ENCODE assay signal across 23 cellular contexts in genomic region chr1:231856894-231857293, GRCh38.
DNase-seq lines count a peak whose midpoint lies in the region; ATAC-seq, FAIRE-seq and TF ChIP-seq lines count a peak whose summit lies in the region.
"Had no signal": no experiment of that assay in that cellular context is flagged by ENCODE, and none has a peak within 500 bp of the region (broad histone marks: within the 10 kb centered on the region; RNA-seq: fewer than 3 reads in every experiment).

No MANE protein-coding gene starts in this region.

- no peak for FAIRE-seq in H1 (lab: Jason Lieb, UNC)
- FAIRE-seq: G401.6, GM12891, GM19239 had no signal

- H3K4me2 ChIP-seq in GM23338 = no peak overlapping the region
- no peak overlapping the region for H3K4me2 ChIP-seq in H1 (ENCODE audit: insufficient read depth in 1 of 2, low read depth in 2 of 2, low read length in 2 of 2)
- H3K4me2 ChIP-seq: BLaER1 treated with 17β-estradiol and CSF1 and Interleukin-3, amounts not matched to agents 10 nM and 100 nM had no signal

- no peaks in the 10 kb centered on the region for H3K4me1 ChIP-seq in GM23338 (ENCODE audit: insufficient read depth)
- H3K4me1 ChIP-seq in H1 (replicated peaks in 1 of 4; ENCODE audit: control insufficient read depth in 3 of 4, insufficient read depth in 4 of 4, low read length in 3 of 4) = peaks cover 0 to 18% (median 5%) of the 10 kb centered on the region in 4 experiments; a peak in 4 of 7 replicates
- peaks cover 17% of the 10 kb centered on the region for H3K4me1 ChIP-seq in ovary (ENCODE audit: insufficient read depth)

- no peak overlapping the region for H2BK12ac ChIP-seq in H1 (ENCODE audit: low read depth, low read length)

- H3K18ac ChIP-seq in H1 (ENCODE audit: extremely low read depth, low read length) = 0 out of 2 replicates have a peak overlapping the region, but pooled peaks have one; percentile 43

- H2AFZ ChIP-seq in GM23338 (no peak overlapping the region), H1 (ENCODE audit: low read length) (no peak overlapping the region)
- H2AFZ ChIP-seq: GM23248 had no signal

- DNase-seq in GM23338 (ENCODE audit: low spot score) (no peak), T-helper 17 cell (no peak), H1 (ENCODE audit: low read depth in 1 of 2, low spot score in 2 of 2) (no peak), ovary (peak; percentile 48 to 76 (median 64)), SK-N-DZ (ENCODE audit: low spot score) (no peak), NCI-H1694 treated with DMSO at 0.1 percent for 48 hours (lab: John Stamatoyannopoulos, UW) (no peak)
- no peak for DNase-seq in activated CD4-positive, alpha-beta T cell treated with anti-CD3 and anti-CD28 coated beads, Interleukin-2, amount 10 ng/mL, durations not matched to agents 24 days and 14 days
- DNase-seq: CD4-positive, CD25-positive, alpha-beta regulatory T cell; CD8-positive, alpha-beta memory T cell; COR-L47; DMS 273 treated with DMSO at 0.1 percent for 48 hours; DMS53; DND-41; EL; GM23248; IMR-90; KBM-7 had no signal

- no peak overlapping the region for H3K9ac ChIP-seq in H1 (replicated peaks in 1 of 4; ENCODE audit: extremely low read depth in 1 of 4, low read depth in 3 of 4, low read length in 3 of 4)
- H3K9ac ChIP-seq: BLaER1 treated with 17β-estradiol and CSF1 and Interleukin-3, amounts not matched to agents 10 nM and 100 nM; GM23248 had no signal

- H4K20me1 ChIP-seq in GM23338 (replicated peaks; ENCODE audit: insufficient read depth) (no peaks in the 10 kb centered on the region), H1 (replicated peaks in 1 of 2; ENCODE audit: control insufficient read depth in 1 of 2, insufficient read depth in 2 of 2, low read length in 2 of 2) (no peaks in the 10 kb centered on the region)

- H3K27ac Mint-ChIP-seq in GM23338 (no peak overlapping the region; the same call in 1 of the 2 replicates), T-helper 17 cell (peak overlapping the region; percentile 59)
- no peak overlapping the region for H3K27ac Mint-ChIP-seq in activated CD4-positive, alpha-beta T cell treated with anti-CD3 and anti-CD28 coated beads, Interleukin-2, amount 10 ng/mL, durations not matched to agents 24 days and 14 days
- H3K27ac Mint-ChIP-seq: B cell had no signal

- no peak overlapping the region for H4K91ac ChIP-seq in H1 (replicated peaks; ENCODE audit: insufficient read length, low read length)

- no peaks in the 10 kb centered on the region for H3K9me3 Mint-ChIP-seq in GM23338
- no peaks in the 10 kb centered on the region for H3K9me3 Mint-ChIP-seq in activated CD4-positive, alpha-beta T cell treated with anti-CD3 and anti-CD28 coated beads, Interleukin-2, amount 10 ng/mL, durations not matched to agents 24 days and 14 days
- H3K9me3 Mint-ChIP-seq: CD4-positive, CD25-positive, alpha-beta regulatory T cell; CD8-positive, alpha-beta memory T cell had no signal

- no peak overlapping the region for H2AK5ac ChIP-seq in H1 (ENCODE audit: low read depth, low read length)

- H2BK20ac ChIP-seq in H1 (ENCODE audit: low read length) = no peak overlapping the region

- no peak overlapping the region for H3K27ac ChIP-seq in GM23338 (ENCODE audit: low read depth)
- no peak overlapping the region for H3K27ac ChIP-seq in H1 (ENCODE audit: low read depth, low read length)
- H3K27ac ChIP-seq in ovary = peak overlapping the region in 1 of 2 donors; percentile 26
- H3K27ac ChIP-seq: BLaER1 treated with 17β-estradiol and CSF1 and Interleukin-3, amounts not matched to agents 10 nM and 100 nM; GM23248 had no signal

- TF ChIP-seq RAD21 in H1 (IDR thresholded peaks at IDR 0.05 in 1 of 2, conservative IDR thresholded peaks at IDR 0.05 in 1 of 2; ENCODE audit: low read depth in 2 of 2, low read length in 2 of 2) = no peak

- TF ChIP-seq CTCF in GM23338 (conservative IDR thresholded peaks at IDR 0.05; ENCODE audit: low read depth in 2 of 2) (no peak), H1 (IDR thresholded peaks at IDR 0.05; ENCODE audit: control extremely low read depth in 1 of 3, insufficient read depth in 1 of 3, low read depth in 1 of 3, low read length in 3 of 3) (no peak), ovary (IDR thresholded peaks at IDR 0.05) (no peak)

- H3K4me1 Mint-ChIP-seq in GM23338 (peaks cover 22% of the 10 kb centered on the region), T-helper 17 cell (peaks cover 20% of the 10 kb centered on the region)
- H3K4me1 Mint-ChIP-seq in activated CD4-positive, alpha-beta T cell treated with anti-CD3 and anti-CD28 coated beads, Interleukin-2, amount 10 ng/mL, durations not matched to agents 24 days and 14 days = no peaks in the 10 kb centered on the region

- H3K23ac ChIP-seq in H1 (ENCODE audit: insufficient read length) = no peak overlapping the region

- no peaks in the 10 kb centered on the region for H3K23me2 ChIP-seq in H1 (ENCODE audit: low read depth, low read length)

- H3F3A ChIP-seq in GM23338 (replicated peaks; ENCODE audit: low read depth) = no peaks in the 10 kb centered on the region

- POLR2A ChIA-PET in H1 (lab: Charles Lee; ENCODE audit: partially characterized antibody) = no interaction called here

- 96% methylated on average over 4 of the region's 4 CpGs; no CpG with 5 or more reads in 1 of the 2 experiments for WGBS in H1 (ENCODE audit: extremely low coverage in 1 of 2, insufficient coverage in 1 of 2, insufficient read length in 1 of 2, insufficient replicate concordance in 2 of 2, low coverage in 1 of 2, low lambda C conversion rate in 2 of 2, missing lambda C conversion rate in 1 of 2), 2 experiments
- 29 to 62% (median 30%) methylated on average over 4 of the region's 4 CpGs for whole genome bisulfite sequencing in ovary, 3 donors

- no peak overlapping the region for H4K8ac ChIP-seq in H1 (ENCODE audit: extremely low read depth, insufficient read depth, low read length)

- no peak overlapping the region for H4K5ac ChIP-seq in H1 (ENCODE audit: insufficient read length, low read depth, low read length)

- H3K36me3 ChIP-seq in GM23338 (ENCODE audit: insufficient read depth) (no peaks in the 10 kb centered on the region), H1 (ENCODE audit: control insufficient read depth in 2 of 4, insufficient read depth in 4 of 4, low read length in 3 of 4) (no peaks in the 10 kb centered on the region), ovary (no peaks in the 10 kb centered on the region)

- H2BK5ac ChIP-seq in H1 (ENCODE audit: low read depth, low read length) = no peak overlapping the region

- TF ChIP-seq EP300 in H1 (IDR thresholded peaks at IDR 0.05; ENCODE audit: borderline replicate concordance in 1 of 2, low read depth in 2 of 2, low read length in 2 of 2) = no peak
- TF ChIP-seq EP300 in ovary (IDR thresholded peaks at IDR 0.05) = no peak

- intact Hi-C loops in ovary (cut with DNase I) = no loop called here
- intact Hi-C loops in activated CD4-positive, alpha-beta T cell treated with anti-CD3 and anti-CD28 coated beads, Interleukin-2, amount 10 ng/mL, durations not matched to agents 24 days and 14 days (cut with micrococcal nuclease) = no loop called here

- ATAC-seq in GM23338 (peak; percentile 55), T-helper 17 cell (no peak), HG02610 (IDR thresholded peaks at IDR 0.05; ENCODE audit: unreplicated experiment) (no peak)

- 0 out of 2 replicates have a peak, but pooled peaks cover 2% of the 10 kb centered on the region for H3K9me2 ChIP-seq in GM23338 (ENCODE audit: insufficient read depth)

- H3K56ac ChIP-seq in H1 (replicated peaks; ENCODE audit: insufficient read length, low read depth, low read length) = no peak overlapping the region

- CTCF ChIA-PET in H1 (lab: Charles Lee; ENCODE audit: partially characterized antibody) = interaction anchor here (1.5 to 1.6 kb wide), 2 partner anchors 10 to 52 kb away, joined by 3 to 6 read pairs; no protein-coding TSS in a partner anchor

- H3K27me3 Mint-ChIP-seq in GM23338 (ENCODE audit: insufficient read depth, low read depth, poor library complexity) (peaks cover 1% of the 10 kb centered on the region), T-helper 17 cell (no peaks in the 10 kb centered on the region)
- peaks cover 1% of the 10 kb centered on the region for H3K27me3 Mint-ChIP-seq in activated CD4-positive, alpha-beta T cell treated with anti-CD3 and anti-CD28 coated beads, Interleukin-2, amount 10 ng/mL, durations not matched to agents 24 days and 14 days
- H3K27me3 Mint-ChIP-seq: B cell; CD4-positive, CD25-positive, alpha-beta regulatory T cell; CD8-positive, alpha-beta memory T cell had no signal

- H3K4me3 ChIP-seq in GM23338 = no peak overlapping the region
- H3K4me3 ChIP-seq in H1 (ENCODE audit: extremely low read depth in 1 of 4, insufficient read depth in 2 of 4, low read depth in 3 of 4, low read length in 4 of 4) = no peak overlapping the region
- no peak overlapping the region for H3K4me3 ChIP-seq in ovary
- H3K4me3 ChIP-seq: BLaER1 treated with 17β-estradiol and CSF1 and Interleukin-3, amounts not matched to agents 10 nM and 100 nM; GM23248 had no signal

- H3K14ac ChIP-seq in H1 (ENCODE audit: insufficient read length) = no peak overlapping the region

- no peaks in the 10 kb centered on the region for H3K27me3 ChIP-seq in GM23338 (ENCODE audit: insufficient read depth)
- H3K27me3 ChIP-seq in H1 (replicated peaks in 1 of 4; ENCODE audit: control insufficient read depth in 3 of 4, extremely low read depth in 1 of 4, insufficient read depth in 3 of 4, low read length in 3 of 4) = no peaks in the 10 kb centered on the region
- H3K27me3 ChIP-seq in ovary = no peaks in the 10 kb centered on the region
- H3K27me3 ChIP-seq: BLaER1 treated with 17β-estradiol and CSF1 and Interleukin-3, amounts not matched to agents 10 nM and 100 nM had no signal

- H3K4me3 Mint-ChIP-seq in GM23338 = no peak overlapping the region
- no peak overlapping the region for H3K4me3 Mint-ChIP-seq in T-helper 17 cell
- no peak overlapping the region for H3K4me3 Mint-ChIP-seq in activated CD4-positive, alpha-beta T cell treated with anti-CD3 and anti-CD28 coated beads, Interleukin-2, amount 10 ng/mL, durations not matched to agents 24 days and 14 days
- H3K4me3 Mint-ChIP-seq: B cell; CD8-positive, alpha-beta memory T cell had no signal

- H3K4ac ChIP-seq in H1 (replicated peaks; ENCODE audit: insufficient read length, low read depth, low read length) = no peak overlapping the region

- H3K79me2 ChIP-seq in GM23338 (replicated peaks; ENCODE audit: insufficient read depth) (no peaks in the 10 kb centered on the region), H1 (ENCODE audit: control insufficient read depth in 1 of 2, insufficient read depth in 2 of 2, low read length in 2 of 2) (no peaks in the 10 kb centered on the region)

- no peak for TF ChIP-seq POLR2A in H1 (IDR thresholded peaks at IDR 0.05; ENCODE audit: control extremely low read depth in 1 of 2, low read depth in 2 of 2, low read length in 2 of 2)
- TF ChIP-seq POLR2A in ovary (IDR thresholded peaks at IDR 0.05) = no peak

- no peak overlapping the region for H2BK120ac ChIP-seq in H1 (replicated peaks; ENCODE audit: low read depth, low read length)

- H3K9me3 ChIP-seq in T-helper 17 cell (ENCODE audit: control insufficient read depth, low read length, poor library complexity, severe bottlenecking) = no peaks in the 10 kb centered on the region
- no peaks in the 10 kb centered on the region for H3K9me3 ChIP-seq in H1 (ENCODE audit: insufficient read depth in 2 of 2, low read depth in 1 of 2, low read length in 1 of 2)
- H3K9me3 ChIP-seq in ovary = no peaks in the 10 kb centered on the region
- H3K9me3 ChIP-seq: BLaER1 treated with 17β-estradiol and CSF1 and Interleukin-3, amounts not matched to agents 10 nM and 100 nM had no signal

- no peaks in the 10 kb centered on the region for H3K79me1 ChIP-seq in H1 (ENCODE audit: low read depth, low read length)

- H2BK15ac ChIP-seq in H1 (ENCODE audit: low read length) = no peak overlapping the region

- H3K36me3 Mint-ChIP-seq in GM23338 (ENCODE audit: low read depth) (no peaks in the 10 kb centered on the region), T-helper 17 cell (ENCODE audit: low read depth) (no peaks in the 10 kb centered on the region)
- no peaks in the 10 kb centered on the region for H3K36me3 Mint-ChIP-seq in activated CD4-positive, alpha-beta T cell treated with anti-CD3 and anti-CD28 coated beads, Interleukin-2, amount 10 ng/mL, durations not matched to agents 24 days and 14 days (ENCODE audit: low read depth)
- H3K36me3 Mint-ChIP-seq: CD4-positive, CD25-positive, alpha-beta regulatory T cell had no signal

Comparison
In these comparisons a context has a peak if more than half of its experiments do, and no peak if none do; other contexts are left out.
1. DNase-seq: peak in ovary (5 of 5); none in GM23338 (single experiment), T-helper 17 cell (0 of 3), H1 (0 of 2), SK-N-DZ (single experiment), activated CD4-positive, alpha-beta T cell treated with anti-CD3 and anti-CD28 coated beads, Interleukin-2, amount 10 ng/mL, durations not matched to agents 24 days and 14 days (single experiment) and NCI-H1694 treated with DMSO at 0.1 percent for 48 hours (single experiment).